ENCODE assay signal across 14 cellular contexts in the genomic region with DNA sequence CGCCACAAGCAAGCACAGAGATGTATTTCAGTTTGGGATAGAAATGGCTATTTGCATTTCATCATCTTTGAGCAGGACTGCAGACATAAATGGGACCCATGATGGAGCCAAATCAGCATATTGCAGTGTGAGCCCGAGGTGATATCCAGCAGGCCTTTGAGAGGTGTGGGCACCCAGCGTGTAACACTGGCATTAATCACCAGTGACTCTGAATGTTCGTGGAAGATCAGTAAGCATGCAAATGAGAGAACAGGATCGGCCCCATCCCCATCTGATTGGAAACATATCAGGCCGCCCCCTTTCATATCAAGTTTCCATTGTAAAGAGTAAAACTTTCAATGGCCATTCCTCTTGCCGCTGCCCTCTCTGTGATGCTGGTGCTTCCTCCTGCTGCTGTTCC.
DNase-seq lines count a peak whose midpoint lies in the region; ATAC-seq and TF ChIP-seq lines count a peak whose summit lies in the region.
"Had no signal": no experiment of that assay in that cellular context is flagged by ENCODE, and none has a peak within 500 bp of the region (broad histone marks: within the 10 kb centered on the region; RNA-seq: fewer than 3 reads in every experiment).

No MANE protein-coding gene starts in this region.

- H3K36me3 ChIP-seq in H7 (replicated peaks; ENCODE audit: control insufficient read depth, insufficient read depth, low read length) (no peaks in the 10 kb centered on the region), sigmoid colon (no peaks in the 10 kb centered on the region)
- H3K36me3 ChIP-seq: BE2C had no signal

- H3K4me3 ChIP-seq in H7 (ENCODE audit: insufficient read depth, low read depth, low read length) (no peak overlapping the region), sigmoid colon (no peak overlapping the region)
- H3K4me3 ChIP-seq: GM23248 had no signal

- 87 to 92% methylated on average over 7 of the region's 7 CpGs for WGBS in sigmoid colon, 2 donors

- TF ChIP-seq CTCF in sigmoid colon (IDR thresholded peaks at IDR 0.05) = no peak

- H3K9me3 ChIP-seq in sigmoid colon = no peaks in the 10 kb centered on the region
- H3K9me3 ChIP-seq: BE2C had no signal

- TF ChIP-seq EP300 in sigmoid colon (IDR thresholded peaks at IDR 0.05) = no peak

- intact Hi-C loops in sigmoid colon (cut with DNase I) = no loop called here

- peaks cover 0 to 13% (median 4%) of the 10 kb centered on the region in 4 donors for H3K4me1 ChIP-seq in sigmoid colon
- H3K4me1 ChIP-seq: BE2C had no signal

- no peak overlapping the region for H3K27ac ChIP-seq in sigmoid colon
- H3K27ac ChIP-seq: C4-2B, GM23248 had no signal

- DNase-seq in AG20443 (ENCODE audit: low spot score) = peak; percentile 6
- peak; percentile 20 for DNase-seq in H7
- DNase-seq in islet precursor cell = peak; percentile 18
- DNase-seq in sigmoid colon = peak; percentile 24
- no peak for DNase-seq in dermis blood vessel endothelial cell
- DNase-seq: BE2C; CD8-positive, alpha-beta T cell; DMS 273 treated with DMSO at 0.1 percent for 48 hours; GM23248; H9; IMR-90 had no signal

- no peak for ATAC-seq in GM18502 (IDR thresholded peaks at IDR 0.05; ENCODE audit: poor library complexity, unreplicated experiment)
- no peak for ATAC-seq in HG03135 (IDR thresholded peaks at IDR 0.05; ENCODE audit: unreplicated experiment)
- ATAC-seq: CD8-positive, alpha-beta T cell had no signal

- no peak for TF ChIP-seq POLR2A in sigmoid colon (IDR thresholded peaks at IDR 0.05)

- H3K27me3 ChIP-seq in H7 (ENCODE audit: control insufficient read depth, insufficient read depth, low read length) = no peaks in the 10 kb centered on the region
- H3K27me3 ChIP-seq in sigmoid colon = peaks cover 0 to 3% (median 0%) of the 10 kb centered on the region in 3 donors
- H3K27me3 ChIP-seq: BE2C had no signal
